22 cellular contexts compared by ENCODE assay signal in genomic region chr5:176704817-176705216, GRCh38.
"Had no signal": no experiment of that assay in that cellular context is flagged by ENCODE, and none has a peak within 500 bp of the region (broad histone marks: within the 10 kb centered on the region; RNA-seq: fewer than 3 reads in every experiment).

No MANE protein-coding gene starts in this region.

- H3K9me3 ChIP-seq: MG63, SJSA1 had no signal

- FAIRE-seq: RCC 7860 had no signal

- H3K4me1 ChIP-seq: SJSA1 had no signal

- DNase-seq: Karpas-422, KG1, MG63, NCI-H1092, NCI-H1105 treated with DMSO at 0.1 percent for 48 hours, NCI-H1417 treated with DMSO at 0.1 percent for 48 hours, NCI-H146, NCI-H1694 treated with DMSO at 0.1 percent for 48 hours, NCI-H1930, NCI-H2081, NCI-H2107, NCI-H2227 treated with DMSO at 0.1 percent for 48 hours, NCI-H524, NCI-H526 treated with DMSO at 0.1 percent for 48 hours, NCI-H748 treated with DMSO at 0.1 percent for 48 hours, Right ventricle myocardium superior, RPMI8226, SIG-M5 had no signal

- H3K36me3 ChIP-seq: MG63, SJSA1 had no signal

- H3K27ac ChIP-seq: HL-60, SJSA1, SK-N-MC had no signal

- H3K4me3 ChIP-seq: MG63, SJSA1, SK-N-MC had no signal
